8 cellular contexts compared by ENCODE assay signal in the genomic region with DNA sequence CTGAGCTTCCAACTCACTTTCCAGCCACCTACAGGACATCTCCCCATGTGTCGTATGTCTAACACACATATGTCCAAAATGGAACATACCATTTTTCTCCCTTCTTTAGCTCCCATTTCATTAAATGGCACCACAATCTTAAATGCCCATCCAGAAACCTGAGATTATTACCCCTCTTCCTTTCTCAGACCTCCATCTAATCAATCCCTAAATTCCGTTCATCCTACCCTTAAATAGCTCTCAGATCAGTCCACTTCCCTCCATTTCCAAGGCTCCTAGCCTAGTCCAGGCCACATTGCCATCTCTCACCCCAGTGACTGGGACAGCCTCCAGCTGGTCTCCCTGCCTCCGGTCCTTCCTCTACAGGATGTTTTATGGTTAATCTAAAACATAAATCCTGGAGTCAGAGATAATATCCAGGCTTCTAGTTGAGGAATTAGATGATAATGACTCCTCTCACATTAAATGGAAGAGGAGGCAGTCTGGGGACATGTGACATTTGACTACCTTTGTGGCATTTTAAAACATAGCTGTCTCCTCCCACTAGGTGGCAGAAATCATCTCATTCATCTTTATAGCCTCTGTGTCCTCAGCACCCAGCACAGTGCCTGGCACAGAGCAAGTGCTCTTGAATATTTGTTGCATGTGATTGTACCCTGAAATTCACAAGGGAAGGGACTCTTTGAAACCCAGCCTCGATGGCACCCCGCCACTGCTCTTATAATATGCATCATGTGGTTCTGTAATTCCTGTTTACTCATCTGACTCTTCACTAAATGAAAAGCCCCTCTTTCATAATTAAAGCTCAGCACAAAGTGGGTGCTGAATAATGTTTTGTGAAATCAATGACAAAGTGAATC.
DNase-seq lines count a peak whose midpoint lies in the region; ATAC-seq and TF ChIP-seq lines count a peak whose summit lies in the region.

No MANE protein-coding gene starts in this region.

- no peaks in the 10 kb centered on the region for H3K9me3 ChIP-seq in neural progenitor cell (ENCODE audit: low read depth)

- no peak for TF ChIP-seq POLR2A in NB4 (IDR thresholded peaks at IDR 0.05; ENCODE audit: extremely low read depth, insufficient read length)

- no peak overlapping the region for H3K27ac ChIP-seq in neural progenitor cell

- no peaks in the 10 kb centered on the region for H3F3A ChIP-seq in neural progenitor cell (ENCODE audit: low read depth)

- H3K36me3 ChIP-seq in neural progenitor cell, result no peaks in the 10 kb centered on the region

- H3K9ac ChIP-seq in neural progenitor cell, result no peak overlapping the region

- H3K4me2 ChIP-seq in neural progenitor cell, result no peak overlapping the region

- H3K27ac Mint-ChIP-seq in activated naive CD4-positive, alpha-beta T cell treated with anti-CD3 and anti-CD28 coated beads, Interleukin-2, amount 50 U/mL, for 72 hours, result no peak overlapping the region
- H3K27ac Mint-ChIP-seq in chondrocyte (ENCODE audit: unreplicated experiment), result no peak overlapping the region
- no peak overlapping the region for H3K27ac Mint-ChIP-seq in neural progenitor cell

- H3K4me3 ChIP-seq in NB4 (ENCODE audit: low read depth, low read length) (no peak overlapping the region), neural progenitor cell (no peak overlapping the region)

- peaks cover 9% of the 10 kb centered on the region for H3K4me1 ChIP-seq in neural progenitor cell

- ATAC-seq in activated naive CD4-positive, alpha-beta T cell treated with anti-CD3 and anti-CD28 coated beads, Interleukin-2, amount 50 U/mL, for 72 hours, result peak; percentile 64 to 72
- ATAC-seq in GM18511 (IDR thresholded peaks at IDR 0.05; ENCODE audit: unreplicated experiment) (no peak), HG03280 (IDR thresholded peaks at IDR 0.05; ENCODE audit: unreplicated experiment) (no peak)

- no peak overlapping the region for H2AFZ ChIP-seq in neural progenitor cell (replicated peaks)

- TF ChIP-seq CTCF in NB4 (IDR thresholded peaks at IDR 0.05; ENCODE audit: low read depth, low read length) (peak; percentile 46), chondrocyte (IDR thresholded peaks at IDR 0.05) (peak; percentile 74), neural progenitor cell (IDR thresholded peaks at IDR 0.05) (peak; percentile 53)

- no peaks in the 10 kb centered on the region for H3K9me3 Mint-ChIP-seq in activated naive CD4-positive, alpha-beta T cell treated with anti-CD3 and anti-CD28 coated beads, Interleukin-2, amount 50 U/mL, for 72 hours
- H3K9me3 Mint-ChIP-seq in chondrocyte (ENCODE audit: low read depth) (no peaks in the 10 kb centered on the region), neural progenitor cell (peaks cover 6% of the 10 kb centered on the region)

- no peak overlapping the region for H3K4me3 Mint-ChIP-seq in chondrocyte (ENCODE audit: unreplicated experiment)
- no peak overlapping the region for H3K4me3 Mint-ChIP-seq in neural progenitor cell

- H3K4me1 Mint-ChIP-seq in chondrocyte (ENCODE audit: low read depth) (peaks cover 6% of the 10 kb centered on the region), neural progenitor cell (peaks cover 11% of the 10 kb centered on the region)

- peaks cover 100% of the 10 kb centered on the region for H3K27me3 ChIP-seq in neural progenitor cell

- no peaks in the 10 kb centered on the region for H3K79me2 ChIP-seq in neural progenitor cell (ENCODE audit: low read depth)

- H3K27me3 Mint-ChIP-seq in chondrocyte (ENCODE audit: low read depth), result peaks cover 29% of the 10 kb centered on the region
- peaks cover 17% of the 10 kb centered on the region for H3K27me3 Mint-ChIP-seq in neural progenitor cell (ENCODE audit: insufficient read depth, low read depth)

- no peaks in the 10 kb centered on the region for H3K36me3 Mint-ChIP-seq in activated naive CD4-positive, alpha-beta T cell treated with anti-CD3 and anti-CD28 coated beads, Interleukin-2, amount 50 U/mL, for 72 hours
- H3K36me3 Mint-ChIP-seq in chondrocyte (ENCODE audit: low read depth), result no peaks in the 10 kb centered on the region
- peaks cover 2% of the 10 kb centered on the region for H3K36me3 Mint-ChIP-seq in neural progenitor cell

- peaks cover 4% of the 10 kb centered on the region for H4K20me1 ChIP-seq in neural progenitor cell (ENCODE audit: low read depth)

- no peak for DNase-seq in activated naive CD4-positive, alpha-beta T cell treated with anti-CD3 and anti-CD28 coated beads, Interleukin-2, amount 50 U/mL, for 72 hours (ENCODE audit: low spot score in 2 of 2)
- no peak for DNase-seq in activated naive CD4-positive, alpha-beta T cell treated with anti-CD3 and anti-CD28 coated beads, Interleukin-2, amount 50 U/mL, for 16 hours
- DNase-seq in NB4 (ENCODE audit: low read depth), result peak; percentile 39
- no peak for DNase-seq in chondrocyte (ENCODE audit: low spot score)
- DNase-seq in neural progenitor cell (ENCODE audit: low spot score), result no peak
- DNase-seq in mucosa of gallbladder (ENCODE audit: low spot score), result no peak

Comparison
In these comparisons a context has a peak if more than half of its experiments do, and no peak if none do; other contexts are left out.
1. ATAC-seq: peak in activated naive CD4-positive, alpha-beta T cell treated with anti-CD3 and anti-CD28 coated beads, Interleukin-2, amount 50 U/mL, for 72 hours (2 of 2); none in GM18511 (single experiment) and HG03280 (single experiment).
2. Peak in every context shown above with its lines, with median percentiles within 50 percentile points of each other: CTCF ChIP-seq.